Comparison of ENCODE assay signal across 29 cellular contexts in genomic region chrX:22689290-22689689, GRCh38.
DNase-seq lines count a peak whose midpoint lies in the region; ATAC-seq and TF ChIP-seq lines count a peak whose summit lies in the region.
"Had no signal": no experiment of that assay in that cellular context is flagged by ENCODE, and none has a peak within 500 bp of the region (broad histone marks: within the 10 kb centered on the region; RNA-seq: fewer than 3 reads in every experiment).

No MANE protein-coding gene starts in this region.

- H3K27ac Mint-ChIP-seq in chondrocyte (ENCODE audit: unreplicated experiment) = peak overlapping the region; percentile 18
- H3K27ac Mint-ChIP-seq in activated T-helper 1 cell treated with anti-CD3 and anti-CD28 coated beads, Interleukin-12 subunit alpha, Interleukin-12 subunit beta, Interleukin-2, Interleukin-4 antibody, amounts not matched to agents 30 ng/mL and 10 ng/mL and 1 ng/mL, durations not matched to agents 14 hours and 24 hours and 36 hours = no peak overlapping the region
- H3K27ac Mint-ChIP-seq: activated T-cell treated with anti-CD3 and anti-CD28 coated beads, Interleukin-2, amount 50 U/mL, for 24 hours; dendritic cell treated with granulocyte-macrophage colony-stimulating factor and Interleukin-4, amounts not matched to agents 40 ng/mL and 50 ng/mL, for 4 days; natural killer cell; stimulated activated memory B cell treated with anti-CD40 and anti-IgM and Interleukin-4, amounts not matched to agents 10 μg/mL and 1 μg/mL and 100 μg/mL, for 72 hours had no signal

- H3K4me2 ChIP-seq in trophoblast cell (ENCODE audit: low read length) = no peak overlapping the region
- H3K4me2 ChIP-seq: BLaER1 treated with 17β-estradiol and CSF1 and Interleukin-3, amounts not matched to agents 10 nM and 100 nM had no signal

- H3K4me1 ChIP-seq in HUES48 (ENCODE audit: control insufficient read depth, insufficient read depth, low read length) (peaks cover 23% of the 10 kb centered on the region), trophoblast cell (ENCODE audit: control insufficient read depth in 1 of 2, insufficient read depth in 2 of 2, low read length in 2 of 2) (no peaks in the 10 kb centered on the region)
- H3K4me1 ChIP-seq: Caco-2, suprapubic skin had no signal

- H3K4me1 Mint-ChIP-seq in chondrocyte (ENCODE audit: low read depth) = peaks cover 45% of the 10 kb centered on the region
- no peaks in the 10 kb centered on the region for H3K4me1 Mint-ChIP-seq in activated T-helper 1 cell treated with anti-CD3 and anti-CD28 coated beads, Interleukin-12 subunit alpha, Interleukin-12 subunit beta, Interleukin-2, Interleukin-4 antibody, amounts not matched to agents 30 ng/mL and 10 ng/mL and 1 ng/mL, durations not matched to agents 14 hours and 24 hours and 36 hours (ENCODE audit: low read depth)
- H3K4me1 Mint-ChIP-seq: natural killer cell; stimulated activated memory B cell treated with anti-CD40 and anti-IgM and Interleukin-4, amounts not matched to agents 10 μg/mL and 1 μg/mL and 100 μg/mL, for 72 hours had no signal

- no peak overlapping the region for H2AK5ac ChIP-seq in trophoblast cell (ENCODE audit: low read length)

- intact Hi-C loops in activated T-helper 1 cell treated with anti-CD3 and anti-CD28 coated beads, Interleukin-12 subunit alpha, Interleukin-12 subunit beta, Interleukin-2, Interleukin-4 antibody, amounts not matched to agents 30 ng/mL and 10 ng/mL and 1 ng/mL, durations not matched to agents 14 hours and 24 hours and 36 hours (cut with micrococcal nuclease) = no loop called here

- no peak overlapping the region for H2AFZ ChIP-seq in trophoblast cell (ENCODE audit: insufficient read depth, low read length, poor library complexity)

- no peak overlapping the region for H4K91ac ChIP-seq in trophoblast cell (ENCODE audit: low read depth, low read length)

- no peak overlapping the region for H4K8ac ChIP-seq in trophoblast cell (ENCODE audit: low read depth, low read length)

- ATAC-seq in HG03342 (IDR thresholded peaks at IDR 0.05; ENCODE audit: unreplicated experiment) = no peak
- ATAC-seq: left lobe of liver; natural killer cell; SK-N-SH treated with all-trans-retinoic acid at 6 μM for 48 hours; stimulated activated memory B cell treated with anti-CD40 and anti-IgM and Interleukin-4, amounts not matched to agents 10 μg/mL and 1 μg/mL and 100 μg/mL, for 72 hours had no signal

- no peak overlapping the region for H2BK12ac ChIP-seq in trophoblast cell (ENCODE audit: low read length)

- no peaks in the 10 kb centered on the region for H3K36me3 Mint-ChIP-seq in chondrocyte (ENCODE audit: low read depth)
- no peaks in the 10 kb centered on the region for H3K36me3 Mint-ChIP-seq in activated T-helper 1 cell treated with anti-CD3 and anti-CD28 coated beads, Interleukin-12 subunit alpha, Interleukin-12 subunit beta, Interleukin-2, Interleukin-4 antibody, amounts not matched to agents 30 ng/mL and 10 ng/mL and 1 ng/mL, durations not matched to agents 14 hours and 24 hours and 36 hours (ENCODE audit: low read depth)
- H3K36me3 Mint-ChIP-seq: natural killer cell; stimulated activated memory B cell treated with anti-CD40 and anti-IgM and Interleukin-4, amounts not matched to agents 10 μg/mL and 1 μg/mL and 100 μg/mL, for 72 hours had no signal

- 0 out of 2 replicates have a peak overlapping the region, but pooled peaks have one; percentile 59 for H3K9ac ChIP-seq in HUES48 (ENCODE audit: low read depth, low read length)
- H3K9ac ChIP-seq in trophoblast cell (ENCODE audit: low read length) = no peak overlapping the region
- H3K9ac ChIP-seq: BLaER1 treated with 17β-estradiol and CSF1 and Interleukin-3, amounts not matched to agents 10 nM and 100 nM had no signal

- H3K27me3 Mint-ChIP-seq in chondrocyte (ENCODE audit: low read depth) = no peaks in the 10 kb centered on the region
- no peaks in the 10 kb centered on the region for H3K27me3 Mint-ChIP-seq in activated T-helper 1 cell treated with anti-CD3 and anti-CD28 coated beads, Interleukin-12 subunit alpha, Interleukin-12 subunit beta, Interleukin-2, Interleukin-4 antibody, amounts not matched to agents 30 ng/mL and 10 ng/mL and 1 ng/mL, durations not matched to agents 14 hours and 24 hours and 36 hours (ENCODE audit: insufficient read depth)
- H3K27me3 Mint-ChIP-seq: dendritic cell treated with granulocyte-macrophage colony-stimulating factor and Interleukin-4, amounts not matched to agents 40 ng/mL and 50 ng/mL, for 4 days; stimulated activated memory B cell treated with anti-CD40 and anti-IgM and Interleukin-4, amounts not matched to agents 10 μg/mL and 1 μg/mL and 100 μg/mL, for 72 hours had no signal

- H3K36me3 ChIP-seq in HUES48 (ENCODE audit: control insufficient read depth, insufficient read depth, low read length) (no peaks in the 10 kb centered on the region), trophoblast cell (ENCODE audit: control insufficient read depth in 1 of 2, insufficient read depth in 2 of 2, low read length in 2 of 2) (no peaks in the 10 kb centered on the region)
- H3K36me3 ChIP-seq: BLaER1 treated with 17β-estradiol and CSF1 and Interleukin-3, amounts not matched to agents 10 nM and 100 nM; cardiac muscle cell; ovary; suprapubic skin had no signal

- peak; percentile 2 for DNase-seq in Daoy (ENCODE audit: low read depth)
- DNase-seq in chondrocyte (ENCODE audit: low spot score) = no peak
- DNase-seq in kidney glomerular epithelial cell (lab: John Stamatoyannopoulos, UW) = peak; percentile 6
- DNase-seq in NCI-H2196 treated with DMSO at 0.1 percent for 48 hours (lab: John Stamatoyannopoulos, UW; ENCODE audit: unreplicated experiment) = no peak
- DNase-seq in activated T-helper 1 cell treated with anti-CD3 and anti-CD28 coated beads, Interleukin-12 subunit alpha, Interleukin-12 subunit beta, Interleukin-2, Interleukin-4 antibody, amounts not matched to agents 30 ng/mL and 10 ng/mL and 1 ng/mL, durations not matched to agents 14 hours and 24 hours and 36 hours (ENCODE audit: low spot score) = no peak
- no peak for DNase-seq in trophoblast cell
- DNase-seq: activated CD4-positive, alpha-beta T cell treated with anti-CD3 and anti-CD28 coated beads for 48 hours; activated naive CD4-positive, alpha-beta T cell; activated T-cell treated with anti-CD3 and anti-CD28 coated beads, Interleukin-2, amount 50 U/mL, for 24 hours; Caco-2; DMS79; head of caudate nucleus; natural killer cell; NCI-H1048; NCI-H187 treated with DMSO at 0.1 percent for 48 hours; NCI-H226; NCI-H774; ovary; stimulated activated CD4-positive, alpha-beta T cell treated with anti-CD3 and anti-CD28 coated beads, Interleukin-4, amount 100 ng/mL, for 1 hour; T-helper 2 cell had no signal

- no peaks in the 10 kb centered on the region for H3K9me3 Mint-ChIP-seq in chondrocyte (ENCODE audit: low read depth)
- H3K9me3 Mint-ChIP-seq in activated T-helper 1 cell treated with anti-CD3 and anti-CD28 coated beads, Interleukin-12 subunit alpha, Interleukin-12 subunit beta, Interleukin-2, Interleukin-4 antibody, amounts not matched to agents 30 ng/mL and 10 ng/mL and 1 ng/mL, durations not matched to agents 14 hours and 24 hours and 36 hours = no peaks in the 10 kb centered on the region
- H3K9me3 Mint-ChIP-seq: activated T-cell treated with anti-CD3 and anti-CD28 coated beads, Interleukin-2, amount 50 U/mL, for 24 hours; dendritic cell treated with granulocyte-macrophage colony-stimulating factor and Interleukin-4, amounts not matched to agents 40 ng/mL and 50 ng/mL, for 4 days; stimulated activated memory B cell treated with anti-CD40 and anti-IgM and Interleukin-4, amounts not matched to agents 10 μg/mL and 1 μg/mL and 100 μg/mL, for 72 hours had no signal

- H3K9me3 ChIP-seq in HUES48 (ENCODE audit: control insufficient read depth, insufficient read depth, low read length) = no peaks in the 10 kb centered on the region
- no peaks in the 10 kb centered on the region for H3K9me3 ChIP-seq in trophoblast cell (ENCODE audit: insufficient read depth, low read depth, low read length)
- H3K9me3 ChIP-seq: Caco-2, ovary, suprapubic skin had no signal

- no peaks in the 10 kb centered on the region for H3K79me2 ChIP-seq in trophoblast cell (ENCODE audit: control insufficient read depth, insufficient read depth, low read length, poor library complexity)

- no peak for TF ChIP-seq CTCF in chondrocyte (IDR thresholded peaks at IDR 0.05)

- H3K23ac ChIP-seq in trophoblast cell (ENCODE audit: low read length) = no peak overlapping the region

- no peak overlapping the region for H3K4ac ChIP-seq in trophoblast cell (ENCODE audit: low read depth, low read length)

- H3K27me3 ChIP-seq in HUES48 (ENCODE audit: control insufficient read depth, insufficient read depth, low read length) (no peaks in the 10 kb centered on the region), trophoblast cell (ENCODE audit: insufficient read depth, low read length) (no peaks in the 10 kb centered on the region)
- H3K27me3 ChIP-seq: BLaER1 treated with 17β-estradiol and CSF1 and Interleukin-3, amounts not matched to agents 10 nM and 100 nM; cardiac muscle cell; ovary; suprapubic skin had no signal

- no peak overlapping the region for H3K4me3 Mint-ChIP-seq in chondrocyte (ENCODE audit: unreplicated experiment)
- no peak overlapping the region for H3K4me3 Mint-ChIP-seq in activated T-helper 1 cell treated with anti-CD3 and anti-CD28 coated beads, Interleukin-12 subunit alpha, Interleukin-12 subunit beta, Interleukin-2, Interleukin-4 antibody, amounts not matched to agents 30 ng/mL and 10 ng/mL and 1 ng/mL, durations not matched to agents 14 hours and 24 hours and 36 hours
- H3K4me3 Mint-ChIP-seq: activated T-cell treated with anti-CD3 and anti-CD28 coated beads, Interleukin-2, amount 50 U/mL, for 24 hours; dendritic cell treated with granulocyte-macrophage colony-stimulating factor and Interleukin-4, amounts not matched to agents 40 ng/mL and 50 ng/mL, for 4 days; natural killer cell; stimulated activated memory B cell treated with anti-CD40 and anti-IgM and Interleukin-4, amounts not matched to agents 10 μg/mL and 1 μg/mL and 100 μg/mL, for 72 hours had no signal

- no peaks in the 10 kb centered on the region for H3K79me1 ChIP-seq in trophoblast cell (ENCODE audit: low read length)

- H2BK5ac ChIP-seq in trophoblast cell (ENCODE audit: low read depth, low read length, poor library complexity) = no peak overlapping the region

- H3K27ac ChIP-seq in HUES48 (ENCODE audit: low read depth, low read length) (peak overlapping the region; percentile 59), trophoblast cell (ENCODE audit: low read depth, low read length) (no peak overlapping the region)
- H3K27ac ChIP-seq: BLaER1 treated with 17β-estradiol and CSF1 and Interleukin-3, amounts not matched to agents 10 nM and 100 nM; ovary; suprapubic skin had no signal

- H2BK120ac ChIP-seq in trophoblast cell (ENCODE audit: insufficient read depth, low read length, poor library complexity) = no peak overlapping the region

- H3K14ac ChIP-seq in trophoblast cell (ENCODE audit: low read length) = no peak overlapping the region

- no peak overlapping the region for H4K12ac ChIP-seq in trophoblast cell (ENCODE audit: low read depth, low read length)

- no peak overlapping the region for H3K18ac ChIP-seq in trophoblast cell (ENCODE audit: low read length)

- H3K4me3 ChIP-seq in HUES48 (ENCODE audit: low read depth, low read length) = no peak overlapping the region
- no peak overlapping the region for H3K4me3 ChIP-seq in trophoblast cell (ENCODE audit: low read depth, low read length)
- H3K4me3 ChIP-seq: BLaER1 treated with 17β-estradiol and CSF1 and Interleukin-3, amounts not matched to agents 10 nM and 100 nM; cardiac muscle cell; ovary; suprapubic skin had no signal

Comparison
In these comparisons a context has a peak if more than half of its experiments do, and no peak if none do; other contexts are left out.
1. DNase-seq: peak in Daoy (single experiment) and kidney glomerular epithelial cell (single experiment); none in chondrocyte (single experiment), NCI-H2196 treated with DMSO at 0.1 percent for 48 hours (single experiment), activated T-helper 1 cell treated with anti-CD3 and anti-CD28 coated beads, Interleukin-12 subunit alpha, Interleukin-12 subunit beta, Interleukin-2, Interleukin-4 antibody, amounts not matched to agents 30 ng/mL and 10 ng/mL and 1 ng/mL, durations not matched to agents 14 hours and 24 hours and 36 hours (single experiment) and trophoblast cell (0 of 2).